In the genomic region with DNA sequence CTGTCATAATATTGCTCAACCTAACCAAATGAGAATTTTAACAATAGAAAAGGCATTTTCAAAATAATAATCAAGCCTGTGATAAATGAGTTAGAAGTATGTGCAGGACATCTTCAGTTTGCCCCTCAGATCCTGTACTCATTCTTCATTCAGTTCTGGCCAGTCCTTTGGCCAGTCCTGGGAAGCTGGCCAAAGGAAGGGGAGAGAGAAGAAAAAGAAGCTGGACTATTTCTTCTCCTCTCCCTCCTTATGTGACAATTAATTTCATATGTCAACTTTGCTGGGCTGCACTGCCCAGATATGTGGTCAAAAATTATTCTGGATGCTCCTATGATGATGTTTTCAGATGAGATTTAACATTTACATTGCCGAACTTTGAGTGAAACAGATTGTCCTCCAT, we compare ENCODE assay signal across 1 cellular context.
TF ChIP-seq lines count a peak whose summit lies in the region.

No MANE protein-coding gene starts in this region.

TF ChIP-seq in GM12878, 131 proteins besides CTCF, POLR2A, EP300 and RAD21 (continued from another document):
- TF ChIP-seq, protein P1, sequence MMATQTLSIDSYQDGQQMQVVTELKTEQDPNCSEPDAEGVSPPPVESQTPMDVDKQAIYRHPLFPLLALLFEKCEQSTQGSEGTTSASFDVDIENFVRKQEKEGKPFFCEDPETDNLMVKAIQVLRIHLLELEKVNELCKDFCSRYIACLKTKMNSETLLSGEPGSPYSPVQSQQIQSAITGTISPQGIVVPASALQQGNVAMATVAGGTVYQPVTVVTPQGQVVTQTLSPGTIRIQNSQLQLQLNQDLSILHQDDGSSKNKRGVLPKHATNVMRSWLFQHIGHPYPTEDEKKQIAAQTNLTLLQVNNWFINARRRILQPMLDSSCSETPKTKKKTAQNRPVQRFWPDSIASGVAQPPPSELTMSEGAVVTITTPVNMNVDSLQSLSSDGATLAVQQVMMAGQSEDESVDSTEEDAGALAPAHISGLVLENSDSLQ (IDR thresholded peaks at IDR 0.05), result no peak
- TF ChIP-seq, protein P2, sequence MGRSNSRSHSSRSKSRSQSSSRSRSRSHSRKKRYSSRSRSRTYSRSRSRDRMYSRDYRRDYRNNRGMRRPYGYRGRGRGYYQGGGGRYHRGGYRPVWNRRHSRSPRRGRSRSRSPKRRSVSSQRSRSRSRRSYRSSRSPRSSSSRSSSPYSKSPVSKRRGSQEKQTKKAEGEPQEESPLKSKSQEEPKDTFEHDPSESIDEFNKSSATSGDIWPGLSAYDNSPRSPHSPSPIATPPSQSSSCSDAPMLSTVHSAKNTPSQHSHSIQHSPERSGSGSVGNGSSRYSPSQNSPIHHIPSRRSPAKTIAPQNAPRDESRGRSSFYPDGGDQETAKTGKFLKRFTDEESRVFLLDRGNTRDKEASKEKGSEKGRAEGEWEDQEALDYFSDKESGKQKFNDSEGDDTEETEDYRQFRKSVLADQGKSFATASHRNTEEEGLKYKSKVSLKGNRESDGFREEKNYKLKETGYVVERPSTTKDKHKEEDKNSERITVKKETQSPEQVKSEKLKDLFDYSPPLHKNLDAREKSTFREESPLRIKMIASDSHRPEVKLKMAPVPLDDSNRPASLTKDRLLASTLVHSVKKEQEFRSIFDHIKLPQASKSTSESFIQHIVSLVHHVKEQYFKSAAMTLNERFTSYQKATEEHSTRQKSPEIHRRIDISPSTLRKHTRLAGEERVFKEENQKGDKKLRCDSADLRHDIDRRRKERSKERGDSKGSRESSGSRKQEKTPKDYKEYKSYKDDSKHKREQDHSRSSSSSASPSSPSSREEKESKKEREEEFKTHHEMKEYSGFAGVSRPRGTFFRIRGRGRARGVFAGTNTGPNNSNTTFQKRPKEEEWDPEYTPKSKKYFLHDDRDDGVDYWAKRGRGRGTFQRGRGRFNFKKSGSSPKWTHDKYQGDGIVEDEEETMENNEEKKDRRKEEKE (IDR thresholded peaks at IDR 0.05), result no peak
- TF ChIP-seq EZH2 (IDR thresholded peaks at IDR 0.05; ENCODE audit: borderline replicate concordance, control insufficient read depth, low read depth, low read length), result no peak
- TF ChIP-seq, protein P3, sequence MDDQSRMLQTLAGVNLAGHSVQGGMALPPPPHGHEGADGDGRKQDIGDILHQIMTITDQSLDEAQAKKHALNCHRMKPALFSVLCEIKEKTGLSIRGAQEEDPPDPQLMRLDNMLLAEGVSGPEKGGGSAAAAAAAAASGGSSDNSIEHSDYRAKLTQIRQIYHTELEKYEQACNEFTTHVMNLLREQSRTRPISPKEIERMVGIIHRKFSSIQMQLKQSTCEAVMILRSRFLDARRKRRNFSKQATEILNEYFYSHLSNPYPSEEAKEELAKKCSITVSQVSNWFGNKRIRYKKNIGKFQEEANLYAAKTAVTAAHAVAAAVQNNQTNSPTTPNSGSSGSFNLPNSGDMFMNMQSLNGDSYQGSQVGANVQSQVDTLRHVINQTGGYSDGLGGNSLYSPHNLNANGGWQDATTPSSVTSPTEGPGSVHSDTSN (IDR thresholded peaks at IDR 0.05; ENCODE audit: insufficient replicate concordance, low read depth, low read length), result no peak
- TF ChIP-seq, protein P4, sequence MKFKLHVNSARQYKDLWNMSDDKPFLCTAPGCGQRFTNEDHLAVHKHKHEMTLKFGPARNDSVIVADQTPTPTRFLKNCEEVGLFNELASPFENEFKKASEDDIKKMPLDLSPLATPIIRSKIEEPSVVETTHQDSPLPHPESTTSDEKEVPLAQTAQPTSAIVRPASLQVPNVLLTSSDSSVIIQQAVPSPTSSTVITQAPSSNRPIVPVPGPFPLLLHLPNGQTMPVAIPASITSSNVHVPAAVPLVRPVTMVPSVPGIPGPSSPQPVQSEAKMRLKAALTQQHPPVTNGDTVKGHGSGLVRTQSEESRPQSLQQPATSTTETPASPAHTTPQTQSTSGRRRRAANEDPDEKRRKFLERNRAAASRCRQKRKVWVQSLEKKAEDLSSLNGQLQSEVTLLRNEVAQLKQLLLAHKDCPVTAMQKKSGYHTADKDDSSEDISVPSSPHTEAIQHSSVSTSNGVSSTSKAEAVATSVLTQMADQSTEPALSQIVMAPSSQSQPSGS (IDR thresholded peaks at IDR 0.05; ENCODE audit: low read length), result no peak
- TF ChIP-seq RELA (IDR thresholded peaks at IDR 0.05; ENCODE audit: borderline replicate concordance, partially characterized antibody), result no peak
- no peak for TF ChIP-seq PAX5 (IDR thresholded peaks at IDR 0.05; ENCODE audit: borderline replicate concordance, low read depth, low read length)
- no peak for TF ChIP-seq LARP7 (IDR thresholded peaks at IDR 0.05)
- TF ChIP-seq KDM1A (IDR thresholded peaks at IDR 0.05; ENCODE audit: borderline replicate concordance), result no peak
- no peak for TF ChIP-seq MXI1 (IDR thresholded peaks at IDR 0.05; ENCODE audit: low read depth, low read length)
- no peak for TF ChIP-seq CREB1 (IDR thresholded peaks at IDR 0.05; ENCODE audit: low read depth)
- no peak for TF ChIP-seq CHD2 (IDR thresholded peaks at IDR 0.05; ENCODE audit: borderline replicate concordance, low read depth, low read length)
- TF ChIP-seq YBX1 (IDR thresholded peaks at IDR 0.05), result no peak
